25 cellular contexts compared by ENCODE assay signal in the genomic region with DNA sequence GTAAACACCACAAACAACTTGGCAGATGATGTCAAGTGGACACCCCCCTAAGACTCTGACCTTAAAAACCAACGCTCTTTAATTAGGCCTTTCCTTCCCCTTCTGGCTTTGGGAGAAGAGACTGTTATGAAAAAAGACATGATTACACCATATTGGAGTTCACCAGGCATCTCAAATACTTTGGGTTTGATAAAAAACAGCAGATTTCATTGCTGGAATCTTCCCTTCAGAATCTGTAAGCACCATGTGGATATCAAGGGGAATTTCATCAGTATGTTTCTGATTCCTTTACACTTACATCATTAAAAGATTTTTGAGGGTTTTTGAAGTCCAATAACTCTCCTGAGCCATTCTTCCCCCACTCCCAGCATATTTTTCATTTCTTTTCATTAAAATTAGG.
DNase-seq lines count a peak whose midpoint lies in the region; ATAC-seq and TF ChIP-seq lines count a peak whose summit lies in the region.
"Had no signal": no experiment of that assay in that cellular context is flagged by ENCODE, and none has a peak within 500 bp of the region (broad histone marks: within the 10 kb centered on the region; RNA-seq: fewer than 3 reads in every experiment).

No MANE protein-coding gene starts in this region.

- no peak for ATAC-seq in HG03439 (IDR thresholded peaks at IDR 0.05; ENCODE audit: unreplicated experiment)
- ATAC-seq: natural killer cell had no signal

- TF ChIP-seq CTCF in astrocyte of the cerebellum (IDR thresholded peaks at IDR 0.05; ENCODE audit: low read depth, low read length, missing control alignments), result no peak
- no peak for TF ChIP-seq CTCF in fibroblast of pulmonary artery (IDR thresholded peaks at IDR 0.05; ENCODE audit: low read length, missing control alignments)

- in situ Hi-C loops in astrocyte of the cerebellum (cut with HindIII; ENCODE audit: low sequenced_read_pairs), result no loop called here

- peaks cover 3% of the 10 kb centered on the region for H3K79me2 ChIP-seq in ACC112 (ENCODE audit: control insufficient read depth, insufficient read depth, low read length, unreplicated experiment)

- H3K36me3 ChIP-seq in ACC112 (ENCODE audit: insufficient read depth, low read length), result 0 out of 2 replicates have a peak, but pooled peaks cover 2% of the 10 kb centered on the region
- H3K36me3 ChIP-seq: adrenal gland, cardiac muscle cell, esophagus muscularis mucosa, thyroid gland had no signal

- H3K4me3 ChIP-seq in ACC112 (ENCODE audit: low read depth, low read length), result no peak overlapping the region
- no peak overlapping the region for H3K4me3 ChIP-seq in astrocyte of the cerebellum (ENCODE audit: low read depth, low read length)
- H3K4me3 ChIP-seq in fibroblast of pulmonary artery (replicated peaks; ENCODE audit: low read depth, low read length), result no peak overlapping the region
- H3K4me3 ChIP-seq: adrenal gland, cardiac muscle cell, esophagus muscularis mucosa, thyroid gland had no signal

- H3K4me1 ChIP-seq in ACC112 (ENCODE audit: control insufficient read depth, insufficient read depth, low read length, unreplicated experiment), result peaks cover 25% of the 10 kb centered on the region
- H3K4me1 ChIP-seq: adrenal gland, esophagus muscularis mucosa, thyroid gland had no signal

- H3K27ac ChIP-seq in ACC112 (ENCODE audit: low read depth, low read length), result no peak overlapping the region; the same call in 1 of the 2 replicates
- H3K27ac ChIP-seq: adrenal gland, cardiac muscle cell, esophagus muscularis mucosa, thyroid gland had no signal

- H3K27me3 ChIP-seq in ACC112 (ENCODE audit: insufficient read depth, low read length), result no peaks in the 10 kb centered on the region
- H3K27me3 ChIP-seq: adrenal gland, cardiac muscle cell, esophagus muscularis mucosa, thyroid gland had no signal

- peak; percentile 74 for DNase-seq in EL
- DNase-seq in astrocyte of the cerebellum (ENCODE audit: low read depth), result peak; percentile 19
- DNase-seq in fibroblast of pulmonary artery (ENCODE audit: low read depth), result peak; percentile 18
- DNase-seq in stimulated activated CD4-positive, alpha-beta T cell treated with anti-CD3 and anti-CD28 coated beads, Interleukin-2, amount 100 ng/mL, for 48 hours, result no peak
- no peak for DNase-seq in kidney glomerular epithelial cell (lab: John Stamatoyannopoulos, UW)
- no peak for DNase-seq in DMS114 treated with DMSO at 0.1 percent for 48 hours (lab: John Stamatoyannopoulos, UW; ENCODE audit: unreplicated experiment)
- DNase-seq: 8988T; activated CD4-positive, alpha-beta T cell treated with anti-CD3 and anti-CD28 coated beads, Interleukin-2, amount 50 U/mL, for 48 hours; activated CD4-positive, CD25-positive, alpha-beta regulatory T cell; activated naive CD4-positive, alpha-beta T cell treated with Interleukin-2 at 50 U/mL for 16 hours; adrenal gland; C1 segment of cervical spinal cord; cortex of kidney; H7; islet precursor cell; midbrain; natural killer cell; NCI-H2029 treated with DMSO at 0.1 percent for 48 hours; NCI-H345; NCI-H748 treated with DMSO at 0.1 percent for 48 hours had no signal

- H2AFZ ChIP-seq in ACC112 (ENCODE audit: low read length, unreplicated experiment), result peak overlapping the region; percentile 36

Comparison
In these comparisons a context has a peak if more than half of its experiments do, and no peak if none do; other contexts are left out.
1. DNase-seq: peak in EL (single experiment), astrocyte of the cerebellum (single experiment) and fibroblast of pulmonary artery (single experiment); none in stimulated activated CD4-positive, alpha-beta T cell treated with anti-CD3 and anti-CD28 coated beads, Interleukin-2, amount 100 ng/mL, for 48 hours (0 of 2), kidney glomerular epithelial cell (single experiment) and DMS114 treated with DMSO at 0.1 percent for 48 hours (single experiment).